Comparison of ENCODE assay signal across 1 cellular context in the genomic region with DNA sequence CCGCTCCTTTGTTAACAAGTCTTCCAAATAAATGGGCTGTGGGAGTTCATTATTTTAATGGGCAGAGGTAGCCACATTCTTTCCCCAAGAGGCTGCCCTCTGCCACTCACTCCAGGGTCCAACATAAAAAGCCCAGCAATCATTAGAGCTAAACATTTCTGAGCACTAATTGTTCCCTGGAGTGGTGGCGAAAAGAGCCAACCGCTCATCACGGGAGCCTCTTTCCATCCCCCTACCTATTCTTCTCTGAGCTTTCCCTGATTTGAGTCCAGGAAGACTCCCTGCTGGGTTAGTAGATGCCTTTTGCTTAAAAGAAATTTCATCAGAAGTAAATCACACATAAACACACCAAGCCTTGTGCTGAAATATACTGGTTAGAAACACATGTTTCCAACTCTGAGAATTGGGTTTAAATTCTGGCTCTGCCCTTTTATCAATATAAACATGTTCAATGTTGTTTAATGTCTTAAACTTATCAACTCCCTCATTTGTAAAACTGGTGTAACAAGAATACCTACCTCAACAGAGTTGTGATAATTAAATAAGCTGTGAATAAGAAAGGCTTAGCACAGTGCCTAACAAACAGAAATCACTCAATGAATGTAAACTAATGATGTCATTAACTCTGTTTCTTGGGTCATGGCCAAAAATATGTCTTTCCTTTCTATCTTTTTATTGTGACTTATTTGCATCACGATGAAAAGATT.
TF ChIP-seq lines count a peak whose summit lies in the region.

A gene with protein sequence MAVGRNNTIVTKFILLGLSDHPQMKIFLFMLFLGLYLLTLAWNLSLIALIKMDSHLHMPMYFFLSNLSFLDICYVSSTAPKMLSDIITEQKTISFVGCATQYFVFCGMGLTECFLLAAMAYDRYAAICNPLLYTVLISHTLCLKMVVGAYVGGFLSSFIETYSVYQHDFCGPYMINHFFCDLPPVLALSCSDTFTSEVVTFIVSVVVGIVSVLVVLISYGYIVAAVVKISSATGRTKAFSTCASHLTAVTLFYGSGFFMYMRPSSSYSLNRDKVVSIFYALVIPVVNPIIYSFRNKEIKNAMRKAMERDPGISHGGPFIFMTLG (minus strand): TSS at position 53 of the 707 bp plus-strand sequence. CDS start 3,460 bp downstream, outside the sequence.

TF ChIP-seq in K562, 482 proteins besides CTCF, POLR2A, EP300 and RAD21:
- TF ChIP-seq NFIC (IDR thresholded peaks at IDR 0.05) (0 out of 2 replicates have a peak, but pooled peaks have one; percentile 24), MIER1 (IDR thresholded peaks at IDR 0.05; ENCODE audit: low read depth) (no peak), DNMT1 (IDR thresholded peaks at IDR 0.05) (no peak)
- TF ChIP-seq, protein P1, sequence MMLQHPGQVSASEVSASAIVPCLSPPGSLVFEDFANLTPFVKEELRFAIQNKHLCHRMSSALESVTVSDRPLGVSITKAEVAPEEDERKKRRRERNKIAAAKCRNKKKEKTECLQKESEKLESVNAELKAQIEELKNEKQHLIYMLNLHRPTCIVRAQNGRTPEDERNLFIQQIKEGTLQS (IDR thresholded peaks at IDR 0.05) = 0 out of 2 replicates have a peak, but pooled peaks have one; percentile 24
- TF ChIP-seq, protein P1 (CRISPR knock-in tag; conservative IDR thresholded peaks at IDR 0.05) = no peak
TF ChIP-seq in K562: peak in this region for 2.
